ENCODE assay signal across 9 cellular contexts in genomic region chr1:3518256-3518655, GRCh38.
DNase-seq lines count a peak whose midpoint lies in the region; ATAC-seq, FAIRE-seq and TF ChIP-seq lines count a peak whose summit lies in the region.
"Had no signal": no experiment of that assay in that cellular context is flagged by ENCODE, and none has a peak within 500 bp of the region (broad histone marks: within the 10 kb centered on the region; RNA-seq: fewer than 3 reads in every experiment).

No MANE protein-coding gene starts in this region.

- intact Hi-C loops in activated CD4-positive, alpha-beta memory T cell treated with anti-CD3 and anti-CD28 coated beads for 36 hours (cut with micrococcal nuclease), result no loop called here
- intact Hi-C loops in activated T-helper 2 cell treated with anti-CD3 and anti-CD28 coated beads, Interferon-gamma antibody, Interleukin-2, Interleukin-4, amounts not matched to agents 10 μg/mL and 5 μg/mL and 100 μg/mL, durations not matched to agents 14 hours and 24 hours and 36 hours (cut with micrococcal nuclease), result no loop called here

- no peaks in the 10 kb centered on the region for H3K36me3 Mint-ChIP-seq in activated CD4-positive, alpha-beta memory T cell treated with anti-CD3 and anti-CD28 coated beads for 36 hours
- no peaks in the 10 kb centered on the region for H3K36me3 Mint-ChIP-seq in activated T-helper 2 cell treated with anti-CD3 and anti-CD28 coated beads, Interferon-gamma antibody, Interleukin-2, Interleukin-4, amounts not matched to agents 10 μg/mL and 5 μg/mL and 100 μg/mL, durations not matched to agents 14 hours and 24 hours and 36 hours (ENCODE audit: low read depth)

- no peak for ATAC-seq in HG03442 (IDR thresholded peaks at IDR 0.05; ENCODE audit: unreplicated experiment)

- no peak for FAIRE-seq in HTR-8/SVneo (lab: Jason Lieb, UNC)

- no peaks in the 10 kb centered on the region for H3K9me3 Mint-ChIP-seq in activated CD4-positive, alpha-beta memory T cell treated with anti-CD3 and anti-CD28 coated beads for 36 hours
- no peaks in the 10 kb centered on the region for H3K9me3 Mint-ChIP-seq in activated T-helper 2 cell treated with anti-CD3 and anti-CD28 coated beads, Interferon-gamma antibody, Interleukin-2, Interleukin-4, amounts not matched to agents 10 μg/mL and 5 μg/mL and 100 μg/mL, durations not matched to agents 14 hours and 24 hours and 36 hours
- H3K9me3 Mint-ChIP-seq: central memory CD8-positive, alpha-beta T cell had no signal

- DNase-seq in GM13977 (ENCODE audit: low spot score) (no peak), fibroblast of the aortic adventitia (ENCODE audit: low read depth) (no peak), AG20443 (ENCODE audit: low spot score) (no peak), HTR-8/SVneo (ENCODE audit: insufficient read length, low spot score) (no peak)
- peak; percentile 52 for DNase-seq in activated CD4-positive, alpha-beta memory T cell treated with anti-CD3 and anti-CD28 coated beads for 36 hours
- peak; percentile 19 for DNase-seq in stimulated activated CD8-positive, alpha-beta memory T cell treated with anti-CD3 and anti-CD28 coated beads, Interleukin-15, amount 100 ng/mL, for 24 hours (ENCODE audit: low read depth)
- no peak for DNase-seq in activated T-helper 2 cell treated with anti-CD3 and anti-CD28 coated beads, Interferon-gamma antibody, Interleukin-2, Interleukin-4, amounts not matched to agents 10 μg/mL and 5 μg/mL and 100 μg/mL, durations not matched to agents 14 hours and 24 hours and 36 hours (ENCODE audit: low spot score)

- no peaks in the 10 kb centered on the region for H3K4me1 Mint-ChIP-seq in activated CD4-positive, alpha-beta memory T cell treated with anti-CD3 and anti-CD28 coated beads for 36 hours (ENCODE audit: low read depth)
- no peaks in the 10 kb centered on the region for H3K4me1 Mint-ChIP-seq in activated T-helper 2 cell treated with anti-CD3 and anti-CD28 coated beads, Interferon-gamma antibody, Interleukin-2, Interleukin-4, amounts not matched to agents 10 μg/mL and 5 μg/mL and 100 μg/mL, durations not matched to agents 14 hours and 24 hours and 36 hours (ENCODE audit: low read depth)
- H3K4me1 Mint-ChIP-seq: central memory CD8-positive, alpha-beta T cell had no signal

- CTCF ChIA-PET in activated CD4-positive, alpha-beta memory T cell treated with anti-CD3 and anti-CD28 coated beads for 36 hours (lab: Charles Lee), result interaction anchor here (0.6 to 2.0 kb wide), 8 partner anchors 9 to 206 kb away, joined by 3 to 12 read pairs (median 6); no protein-coding TSS in a partner anchor

- POLR2A ChIA-PET in activated CD4-positive, alpha-beta memory T cell treated with anti-CD3 and anti-CD28 coated beads for 36 hours (lab: Charles Lee), result no interaction called here

- in situ Hi-C loops in GM13977 (cut with MboI; ENCODE audit: low pct_unique_long_range_greater_than_20kb, low sequenced_read_pairs, unreplicated experiment), result no loop called here

- H3K4me3 ChIP-seq in fibroblast of the aortic adventitia (ENCODE audit: low read depth, low read length), result no peak overlapping the region

- no peak overlapping the region for H3K4me3 Mint-ChIP-seq in activated CD4-positive, alpha-beta memory T cell treated with anti-CD3 and anti-CD28 coated beads for 36 hours
- H3K4me3 Mint-ChIP-seq in activated T-helper 2 cell treated with anti-CD3 and anti-CD28 coated beads, Interferon-gamma antibody, Interleukin-2, Interleukin-4, amounts not matched to agents 10 μg/mL and 5 μg/mL and 100 μg/mL, durations not matched to agents 14 hours and 24 hours and 36 hours (ENCODE audit: low read depth), result no peak overlapping the region
- H3K4me3 Mint-ChIP-seq: central memory CD8-positive, alpha-beta T cell had no signal

- TF ChIP-seq CTCF in GM13977 (IDR thresholded peaks at IDR 0.05; ENCODE audit: extremely low read depth, insufficient read depth, missing control alignments) (peak; percentile 62), fibroblast of the aortic adventitia (IDR thresholded peaks at IDR 0.05; ENCODE audit: insufficient read depth, low read length) (peak; percentile 94)

- no peak overlapping the region for H3K27ac Mint-ChIP-seq in activated CD4-positive, alpha-beta memory T cell treated with anti-CD3 and anti-CD28 coated beads for 36 hours
- H3K27ac Mint-ChIP-seq in activated T-helper 2 cell treated with anti-CD3 and anti-CD28 coated beads, Interferon-gamma antibody, Interleukin-2, Interleukin-4, amounts not matched to agents 10 μg/mL and 5 μg/mL and 100 μg/mL, durations not matched to agents 14 hours and 24 hours and 36 hours, result no peak overlapping the region

- no peaks in the 10 kb centered on the region for H3K27me3 Mint-ChIP-seq in activated CD4-positive, alpha-beta memory T cell treated with anti-CD3 and anti-CD28 coated beads for 36 hours
- no peaks in the 10 kb centered on the region for H3K27me3 Mint-ChIP-seq in activated T-helper 2 cell treated with anti-CD3 and anti-CD28 coated beads, Interferon-gamma antibody, Interleukin-2, Interleukin-4, amounts not matched to agents 10 μg/mL and 5 μg/mL and 100 μg/mL, durations not matched to agents 14 hours and 24 hours and 36 hours (ENCODE audit: low read depth)
- H3K27me3 Mint-ChIP-seq: central memory CD8-positive, alpha-beta T cell had no signal

Comparison
In these comparisons a context has a peak if more than half of its experiments do, and no peak if none do; other contexts are left out.
1. DNase-seq: peak in activated CD4-positive, alpha-beta memory T cell treated with anti-CD3 and anti-CD28 coated beads for 36 hours (single experiment) and stimulated activated CD8-positive, alpha-beta memory T cell treated with anti-CD3 and anti-CD28 coated beads, Interleukin-15, amount 100 ng/mL, for 24 hours (single experiment); none in GM13977 (single experiment), fibroblast of the aortic adventitia (single experiment), AG20443 (single experiment), activated T-helper 2 cell treated with anti-CD3 and anti-CD28 coated beads, Interferon-gamma antibody, Interleukin-2, Interleukin-4, amounts not matched to agents 10 μg/mL and 5 μg/mL and 100 μg/mL, durations not matched to agents 14 hours and 24 hours and 36 hours (single experiment) and HTR-8/SVneo (single experiment).